1 cellular context compared by ENCODE assay signal in genomic region chr11:17238377-17238776, GRCh38.
TF ChIP-seq lines count a peak whose summit lies in the region.

No MANE protein-coding gene starts in this region.

TF ChIP-seq in neural cell, 6 proteins besides CTCF, POLR2A, EP300 and RAD21 (continued from another document):
- TF ChIP-seq REST (IDR thresholded peaks at IDR 0.05; ENCODE audit: borderline replicate concordance), result peak; percentile 18
- TF ChIP-seq MXI1 (conservative IDR thresholded peaks at IDR 0.05; ENCODE audit: poor library complexity, severe bottlenecking), result peak; percentile 86
- peak; percentile 96 for TF ChIP-seq POLR2AphosphoS5 (IDR thresholded peaks at IDR 0.05)
- peak; percentile 10 for TF ChIP-seq SMC3 (conservative IDR thresholded peaks at IDR 0.05; ENCODE audit: poor library complexity)
